1 cellular context compared by ENCODE assay signal in genomic region chr2:45005261-45006002, GRCh38.
TF ChIP-seq lines count a peak whose summit lies in the region.

No MANE protein-coding gene starts in this region.

TF ChIP-seq in H1, 55 proteins besides CTCF, POLR2A, EP300 and RAD21:
- no peak for TF ChIP-seq CEBPB (IDR thresholded peaks at IDR 0.05; ENCODE audit: low read depth, low read length)
- no peak for TF ChIP-seq KDM5A (IDR thresholded peaks at IDR 0.05; ENCODE audit: low read length)
- TF ChIP-seq POLR2AphosphoS5 (IDR thresholded peaks at IDR 0.05; ENCODE audit: low read depth, low read length), result no peak
- TF ChIP-seq TAF7 (optimal IDR thresholded peaks at IDR 0.05; ENCODE audit: borderline replicate concordance, low read depth, low read length), result no peak
- TF ChIP-seq BACH1 (IDR thresholded peaks at IDR 0.05; ENCODE audit: low read length), result no peak
- TF ChIP-seq SIRT6 (IDR thresholded peaks at IDR 0.05; ENCODE audit: low read length), result no peak
- TF ChIP-seq TEAD4 (IDR thresholded peaks at IDR 0.05; ENCODE audit: low read depth, low read length), result no peak
- TF ChIP-seq NRF1 (IDR thresholded peaks at IDR 0.05; ENCODE audit: low read depth, low read length), result no peak
- no peak for TF ChIP-seq SIN3A (conservative IDR thresholded peaks at IDR 0.05 in 1 of 2, IDR thresholded peaks at IDR 0.05 in 1 of 2; ENCODE audit: low read depth in 1 of 2, low read length in 2 of 2)
- TF ChIP-seq JUND (IDR thresholded peaks at IDR 0.05; ENCODE audit: low read length), result no peak
- no peak for TF ChIP-seq YY1 (IDR thresholded peaks at IDR 0.05; ENCODE audit: low read depth, low read length)
- TF ChIP-seq FOSL1 (IDR thresholded peaks at IDR 0.05; ENCODE audit: insufficient read depth, low read depth, low read length), result no peak
- no peak for TF ChIP-seq CHD1 (IDR thresholded peaks at IDR 0.05; ENCODE audit: low read depth, low read length)
- TF ChIP-seq, protein P1, sequence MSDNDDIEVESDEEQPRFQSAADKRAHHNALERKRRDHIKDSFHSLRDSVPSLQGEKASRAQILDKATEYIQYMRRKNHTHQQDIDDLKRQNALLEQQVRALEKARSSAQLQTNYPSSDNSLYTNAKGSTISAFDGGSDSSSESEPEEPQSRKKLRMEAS (IDR thresholded peaks at IDR 0.05), result no peak
- no peak for TF ChIP-seq JUN (IDR thresholded peaks at IDR 0.05; ENCODE audit: low read depth, low read length)
